8 cellular contexts compared by ENCODE assay signal in genomic region chr14:99605299-99605961, GRCh38. TPM values are rescaled to one million over a fixed set of nuclear protein-coding genes. Genes with fewer than 3 reads are reported as not detected.
DNase-seq lines count a peak whose midpoint lies in the region; FAIRE-seq and TF ChIP-seq lines count a peak whose summit lies in the region.

No MANE protein-coding gene starts in this region.

- TF ChIP-seq POLR2A in testis (IDR thresholded peaks at IDR 0.05), result no peak

- H3K36me3 ChIP-seq in KOPT-K1 (ENCODE audit: insufficient read depth, low read length) (no peaks in the 10 kb centered on the region; the same call in 1 of the 2 replicates), testis (ENCODE audit: low read depth, missing control alignments) (no peaks in the 10 kb centered on the region)

- intact Hi-C loops in testis (cut with DNase I; ENCODE audit: low total_unique reads), result no loop called here

- DNase-seq in GM18507 (ENCODE audit: extremely low spot score, insufficient read length, low read depth) (peak; percentile 56), RPMI8226 (peak; percentile 83), foreskin fibroblast (peak; percentile 56 to 80), nucleus accumbens (lab: John Stamatoyannopoulos, UW) (peak in 42 of 56 donors; percentile 13 to 82 (median 56)), testis (peak; percentile 75), dedifferentiated amniotic fluid mesenchymal stem cell (ENCODE audit: extremely low spot score) (no peak)
- DNase-seq in activated effector memory CD4-positive, alpha-beta T cell treated with Interleukin-2 at 50 U/mL for 16 hours, result peak; percentile 80

- no peak for FAIRE-seq in GM18507 (lab: Jason Lieb, UNC)

- peak overlapping the region; percentile 92 for H3K27ac ChIP-seq in KOPT-K1 (ENCODE audit: low read depth, low read length, poor library complexity, severe bottlenecking)
- H3K27ac ChIP-seq in testis, result peak overlapping the region; percentile 80 to 82

- H3K4me3 ChIP-seq in foreskin fibroblast (ENCODE audit: low read depth in 1 of 2, low read length in 2 of 2) (peak overlapping the region; percentile 67 to 77), testis (peak overlapping the region; percentile 66 to 89)

- TF ChIP-seq CTCF in foreskin fibroblast (IDR thresholded peaks at IDR 0.05; ENCODE audit: low read depth, low read length), result no peak
- TF ChIP-seq CTCF in testis (IDR thresholded peaks at IDR 0.05), result no peak

- 4 to 17% methylated on average over 6 to 30 of the region's 38 CpGs for WGBS in testis, 2 donors

- H3K4me1 ChIP-seq in testis, result peaks cover 34% of the 10 kb centered on the region

- H3K9me3 ChIP-seq in KOPT-K1 (ENCODE audit: insufficient read depth, low read length, poor library complexity, severe bottlenecking), result no peaks in the 10 kb centered on the region
- H3K9me3 ChIP-seq in testis, result no peaks in the 10 kb centered on the region

- H3K27me3 ChIP-seq in testis, result no peaks in the 10 kb centered on the region

RNA-seq across cellular contexts. Expression of gene CCDC85C, which starts 1.4 kb away (rescaled TPM):
- total RNA-seq in testis, result 10 to 100 TPM; 26.4 to 28.3 TPM
- 25.6 TPM for polyA plus RNA-seq in testis (ENCODE audit: insufficient read depth, low read depth, low replicate concordance)

RNA-seq across cellular contexts. Expression of gene HHIPL1, which starts 39.5 kb away (rescaled TPM):
- total RNA-seq in testis, result 1 to 10 TPM; 2.7 to 3.9 TPM
- polyA plus RNA-seq in testis (ENCODE audit: insufficient read depth, low read depth, low replicate concordance), result 1.0 TPM
